ENCODE assay signal across 7 cellular contexts in the genomic region with DNA sequence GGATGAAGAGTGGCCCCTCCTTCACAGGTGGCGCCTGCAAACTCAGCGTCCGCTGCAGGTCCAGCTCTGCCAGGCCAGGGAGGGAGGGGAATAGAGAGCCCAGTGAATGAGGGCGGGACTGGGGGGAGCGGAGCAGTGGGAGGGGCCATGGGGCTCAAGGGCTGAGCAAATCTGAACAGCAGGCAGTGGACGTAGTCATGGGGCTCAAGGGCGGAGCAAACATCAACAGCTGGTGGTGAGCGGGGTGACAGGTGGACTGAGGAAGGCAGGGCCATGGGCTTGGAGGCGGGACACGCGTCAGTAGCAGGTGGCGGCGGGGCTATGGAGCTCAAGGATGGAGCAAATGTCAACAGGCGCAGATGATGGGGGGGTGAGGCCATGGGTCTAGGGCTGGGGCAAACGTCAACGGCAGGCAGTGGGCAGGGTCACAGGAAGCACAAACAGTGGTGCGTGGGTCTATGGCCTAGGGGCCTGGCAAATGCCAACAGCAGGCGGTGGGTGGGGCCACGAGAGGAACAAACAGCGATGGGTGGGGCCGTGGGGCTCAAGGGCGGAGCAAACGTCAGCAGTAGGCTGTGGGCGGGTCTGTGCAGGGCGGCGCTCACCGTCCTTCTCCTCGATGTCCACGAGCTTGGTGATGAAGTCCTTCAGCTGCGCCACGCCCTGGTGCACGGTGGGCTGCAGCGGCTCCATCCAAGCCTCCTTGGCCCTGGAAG. TPM values are rescaled to one million over a fixed set of nuclear protein-coding genes. Genes with fewer than 3 reads are reported as not detected.
DNase-seq lines count a peak whose midpoint lies in the region; ATAC-seq, FAIRE-seq and TF ChIP-seq lines count a peak whose summit lies in the region.
"Not testable (repeated sequence)": the region's sequence is repeated elsewhere in the genome, so short reads cannot be mapped to it uniquely, and the experiment has no call there.
"Had no signal": no experiment of that assay in that cellular context is flagged by ENCODE, and none has a peak within 500 bp of the region (broad histone marks: within the 10 kb centered on the region; RNA-seq: fewer than 3 reads in every experiment).

No MANE protein-coding gene starts in this region.

- not testable (repeated sequence) for H3K9me3 ChIP-seq in kidney (ENCODE audit: control insufficient read depth in 1 of 2, low read length in 2 of 2)

- H3K27ac ChIP-seq in kidney (ENCODE audit: low read depth in 2 of 2, low read length in 2 of 2), result not testable (repeated sequence)

- intact Hi-C loops in kidney (cut with DNase I), result not testable (repeated sequence)

- not testable (repeated sequence) for H3K4me3 Mint-ChIP-seq in activated CD8-positive, alpha-beta memory T cell treated with anti-CD3 and anti-CD28 coated beads, Interleukin-2, amount 10 ng/mL, durations not matched to agents 7 days and 5 days

- not testable (repeated sequence) for DNase-seq in activated CD8-positive, alpha-beta memory T cell treated with anti-CD3 and anti-CD28 coated beads, Interleukin-2, amount 10 ng/mL, durations not matched to agents 7 days and 5 days; stimulated activated naive CD8-positive, alpha-beta T cell treated with anti-CD3 and anti-CD28 coated beads, Interleukin-15, Interleukin-2, amounts not matched to agents 100 U/mL and 50 U/mL, for 24 hours
- DNase-seq in kidney, result peak; percentile 54

- not testable (repeated sequence) for H3K27me3 Mint-ChIP-seq in activated CD8-positive, alpha-beta memory T cell treated with anti-CD3 and anti-CD28 coated beads, Interleukin-2, amount 10 ng/mL, durations not matched to agents 7 days and 5 days

- H3K36me3 ChIP-seq in kidney (ENCODE audit: control insufficient read depth in 1 of 2, insufficient read depth in 2 of 2, low read length in 2 of 2), result not testable (repeated sequence)

- not testable (repeated sequence) for H3K4me1 ChIP-seq in kidney (ENCODE audit: control insufficient read depth in 1 of 2, insufficient read depth in 1 of 2, low read depth in 1 of 2, low read length in 2 of 2)

- peak; percentile 38 for ATAC-seq in GM19023 (IDR thresholded peaks at IDR 0.05; ENCODE audit: unreplicated experiment)
- ATAC-seq in HG02571 (IDR thresholded peaks at IDR 0.05; ENCODE audit: unreplicated experiment), result peak; percentile 47
- ATAC-seq in HG03342 (IDR thresholded peaks at IDR 0.05; ENCODE audit: unreplicated experiment), result peak; percentile 47
- ATAC-seq in activated CD8-positive, alpha-beta memory T cell treated with anti-CD3 and anti-CD28 coated beads, Interleukin-2, amount 10 ng/mL, durations not matched to agents 7 days and 5 days, result peak; percentile 63
- peak; percentile 41 for ATAC-seq in stimulated activated naive CD8-positive, alpha-beta T cell treated with anti-CD3 and anti-CD28 coated beads, Interleukin-15, Interleukin-2, amounts not matched to agents 100 U/mL and 50 U/mL, for 24 hours

- not testable (repeated sequence) for H3K9me3 Mint-ChIP-seq in activated CD8-positive, alpha-beta memory T cell treated with anti-CD3 and anti-CD28 coated beads, Interleukin-2, amount 10 ng/mL, durations not matched to agents 7 days and 5 days (ENCODE audit: low read depth)

- not testable (repeated sequence) for H3K27ac Mint-ChIP-seq in activated CD8-positive, alpha-beta memory T cell treated with anti-CD3 and anti-CD28 coated beads, Interleukin-2, amount 10 ng/mL, durations not matched to agents 7 days and 5 days

- H3K4me3 ChIP-seq in kidney (ENCODE audit: low read length in 2 of 2), result not testable (repeated sequence)

- H3K36me3 Mint-ChIP-seq in activated CD8-positive, alpha-beta memory T cell treated with anti-CD3 and anti-CD28 coated beads, Interleukin-2, amount 10 ng/mL, durations not matched to agents 7 days and 5 days, result not testable (repeated sequence)

- not testable (repeated sequence) for FAIRE-seq in kidney (lab: Jason Lieb, UNC)

- not testable (repeated sequence) for H3K4me1 Mint-ChIP-seq in activated CD8-positive, alpha-beta memory T cell treated with anti-CD3 and anti-CD28 coated beads, Interleukin-2, amount 10 ng/mL, durations not matched to agents 7 days and 5 days

- H3K9ac ChIP-seq in kidney (ENCODE audit: low read length in 2 of 2), result not testable (repeated sequence)

- TF ChIP-seq CTCF in kidney (IDR thresholded peaks at IDR 0.05; ENCODE audit: borderline replicate concordance, extremely low read depth, insufficient read depth), result not testable (repeated sequence)

- CTCF ChIA-PET in activated CD8-positive, alpha-beta memory T cell treated with anti-CD3 and anti-CD28 coated beads, Interleukin-2, amount 10 ng/mL, durations not matched to agents 7 days and 5 days (lab: Charles Lee), result not testable (repeated sequence)

RNA-seq across cellular contexts. Expression of gene POLR2J, which starts 14.7 kb away (rescaled TPM):
- 10 to 100 TPM; 52.9 to 56.7 TPM for total RNA-seq in activated CD8-positive, alpha-beta memory T cell treated with anti-CD3 and anti-CD28 coated beads, Interleukin-2, amount 10 ng/mL, durations not matched to agents 7 days and 5 days
- 42.0 TPM for total RNA-seq in kidney
- polyA plus RNA-seq in kidney (ENCODE audit: insufficient read depth, low read depth, low replicate concordance), result 117 TPM

RNA-seq across cellular contexts. Expression of gene RASA4B, which starts 24.2 kb away (rescaled TPM):
- total RNA-seq in activated CD8-positive, alpha-beta memory T cell treated with anti-CD3 and anti-CD28 coated beads, Interleukin-2, amount 10 ng/mL, durations not matched to agents 7 days and 5 days, result 10 to 100 TPM; 14.8 to 16.7 TPM
- total RNA-seq in kidney, result 22.5 TPM
- 24.0 TPM for polyA plus RNA-seq in kidney (ENCODE audit: insufficient read depth, low read depth, low replicate concordance)

RNA-seq across cellular contexts. Expression of gene LRWD1, which starts 28.6 kb away (rescaled TPM):
- total RNA-seq in activated CD8-positive, alpha-beta memory T cell treated with anti-CD3 and anti-CD28 coated beads, Interleukin-2, amount 10 ng/mL, durations not matched to agents 7 days and 5 days, result 10 to 100 TPM; 20.6 to 24.0 TPM
- 14.1 TPM for total RNA-seq in kidney
- 14.0 TPM for polyA plus RNA-seq in kidney (ENCODE audit: insufficient read depth, low read depth, low replicate concordance)

RNA-seq across cellular contexts. Expression of gene ALKBH4, which starts 28.7 kb away (rescaled TPM):
- total RNA-seq in activated CD8-positive, alpha-beta memory T cell treated with anti-CD3 and anti-CD28 coated beads, Interleukin-2, amount 10 ng/mL, durations not matched to agents 7 days and 5 days, result 10 to 100 TPM; 11.2 to 14.6 TPM
- 14.0 TPM for total RNA-seq in kidney
- 15.4 TPM for polyA plus RNA-seq in kidney (ENCODE audit: insufficient read depth, low read depth, low replicate concordance)

RNA-seq across cellular contexts. Expression of gene UPK3BL2, which starts 50.1 kb away (rescaled TPM):
- total RNA-seq in activated CD8-positive, alpha-beta memory T cell treated with anti-CD3 and anti-CD28 coated beads, Interleukin-2, amount 10 ng/mL, durations not matched to agents 7 days and 5 days, result 10 to 100 TPM; 11.0 to 11.6 TPM
- total RNA-seq in kidney, result 21.6 TPM
- polyA plus RNA-seq in kidney (ENCODE audit: insufficient read depth, low read depth, low replicate concordance), result 6.8 TPM
- total RNA-seq: RPMI7951 had no signal
